In genomic region chr12:14810953-14811483, GRCh38 we compare ENCODE assay signal across 8 cellular contexts. TPM values are rescaled to one million over a fixed set of nuclear protein-coding genes. Genes with fewer than 3 reads are reported as not detected.
A peak's percentile ranks its signal among the peaks of the same experiment; 100 is the strongest.
DNase-seq lines count a peak whose midpoint lies in the region; ATAC-seq and TF ChIP-seq lines count a peak whose summit lies in the region.

No MANE protein-coding gene starts in this region.

- H3K27ac ChIP-seq in WERI-Rb-1 = no peak overlapping the region

- intact Hi-C loops in left colon (cut with DNase I, micrococcal nuclease) = no loop called here

- no peaks in the 10 kb centered on the region for H3K27me3 ChIP-seq in WERI-Rb-1 (ENCODE audit: insufficient read depth, low read depth, severe bottlenecking)

- peak; percentile 55 for TF ChIP-seq CTCF in WERI-Rb-1 (IDR thresholded peaks at IDR 0.05; ENCODE audit: low read depth, low read length)

- ATAC-seq in left colon (peak; percentile 65), HG03196 (IDR thresholded peaks at IDR 0.05; ENCODE audit: unreplicated experiment) (no peak), HG03439 (IDR thresholded peaks at IDR 0.05; ENCODE audit: unreplicated experiment) (no peak)

- H3K36me3 ChIP-seq in WERI-Rb-1 = no peaks in the 10 kb centered on the region

- no peaks in the 10 kb centered on the region for H3K9me3 ChIP-seq in WERI-Rb-1 (ENCODE audit: severe bottlenecking)

- DNase-seq in COLO668 (lab: John Stamatoyannopoulos, UW; ENCODE audit: unreplicated experiment) = peak; percentile 9
- peak; percentile 49 for DNase-seq in HCEC 1CT
- DNase-seq in WERI-Rb-1 = peak; percentile 28
- peak in 1 of 2 donors; percentile 16 for DNase-seq in left colon
- DNase-seq in anterior cingulate cortex (lab: John Stamatoyannopoulos, UW) = no peak
- no peak for DNase-seq in globus pallidus (ENCODE audit: low spot score)

- H3K4me3 ChIP-seq in WERI-Rb-1 (ENCODE audit: low read depth, low read length) = no peak overlapping the region

RNA-seq across cellular contexts. Expression of gene SMCO3, which starts 3.0 kb away (rescaled TPM):
- total RNA-seq in left colon = not detected

RNA-seq across cellular contexts. Expression of gene C12orf60, which starts 7.5 kb away (rescaled TPM):
- total RNA-seq in left colon = under 1 TPM; 0.31 to 0.89 TPM

RNA-seq across cellular contexts. Expression of gene WBP11, which starts 7.7 kb away (rescaled TPM):
- 10 to 100 TPM; 38.0 to 44.1 TPM for total RNA-seq in left colon

RNA-seq across cellular contexts. Expression of gene ART4, which starts 32.3 kb away (rescaled TPM):
- total RNA-seq in left colon = under 1 TPM; 0.20 to 0.21 TPM

Comparison
In these comparisons a context has a peak if more than half of its experiments do, and no peak if none do; other contexts are left out.
1. DNase-seq: peak in COLO668 (single experiment), HCEC 1CT (single experiment) and WERI-Rb-1 (single experiment); none in anterior cingulate cortex (0 of 58) and globus pallidus (single experiment).